Comparison of ENCODE assay signal across 1 cellular context in genomic region chr17:30116661-30117547, GRCh38.
TF ChIP-seq lines count a peak whose summit lies in the region.

Gene NSRP1 (plus strand): TSS chr17:30116816. CDS start chr17:30116844, 28 bp downstream.

TF ChIP-seq in H1, 55 proteins besides CTCF, POLR2A, EP300 and RAD21:
- TF ChIP-seq POU5F1 (IDR thresholded peaks at IDR 0.05; ENCODE audit: low read depth, low read length): no peak
- TF ChIP-seq USF2 (IDR thresholded peaks at IDR 0.05; ENCODE audit: low read length): no peak
- TF ChIP-seq EGR1 (IDR thresholded peaks at IDR 0.05; ENCODE audit: borderline replicate concordance, low read depth, low read length): no peak
- peak; percentile 97 for TF ChIP-seq PHF8 (conservative IDR thresholded peaks at IDR 0.05; ENCODE audit: low read depth, low read length)
- no peak for TF ChIP-seq SAP30 (IDR thresholded peaks at IDR 0.05; ENCODE audit: insufficient read depth, insufficient replicate concordance, low read length)
- peak; percentile 79 for TF ChIP-seq MAX (IDR thresholded peaks at IDR 0.05)
- no peak for TF ChIP-seq CTBP2 (IDR thresholded peaks at IDR 0.05; ENCODE audit: borderline replicate concordance, insufficient read depth, insufficient read length, low read length)
- no peak for TF ChIP-seq TCF12 (IDR thresholded peaks at IDR 0.05; ENCODE audit: low read depth, low read length)
- TF ChIP-seq TBP (IDR thresholded peaks at IDR 0.05; ENCODE audit: low read depth, low read length): peak; percentile 95
- no peak for TF ChIP-seq BCL11A (IDR thresholded peaks at IDR 0.05; ENCODE audit: low read depth in 2 of 2, low read length in 2 of 2)
- no peak for TF ChIP-seq CBX8 (IDR thresholded peaks at IDR 0.05; ENCODE audit: borderline replicate concordance, low read depth, low read length)
- no peak for TF ChIP-seq SIX5 (IDR thresholded peaks at IDR 0.05; ENCODE audit: low read depth, low read length)
- no peak for TF ChIP-seq RFX5 (IDR thresholded peaks at IDR 0.05; ENCODE audit: borderline replicate concordance, low read depth, low read length)
- peak; percentile 88; the same call in 1 of the 2 replicates for TF ChIP-seq SP4 (IDR thresholded peaks at IDR 0.05; ENCODE audit: low read length)
- no peak for TF ChIP-seq CBX5 (IDR thresholded peaks at IDR 0.05; ENCODE audit: low read depth, low read length)
- TF ChIP-seq BACH1 (IDR thresholded peaks at IDR 0.05; ENCODE audit: low read length): no peak
- TF ChIP-seq HDAC2 (IDR thresholded peaks at IDR 0.05; ENCODE audit: borderline replicate concordance in 1 of 2, low read depth in 2 of 2, low read length in 2 of 2): no peak
- TF ChIP-seq NRF1 (IDR thresholded peaks at IDR 0.05; ENCODE audit: low read depth, low read length): no peak; the same call in 1 of the 2 replicates
- no peak for TF ChIP-seq TEAD4 (IDR thresholded peaks at IDR 0.05; ENCODE audit: low read depth, low read length)
- no peak for TF ChIP-seq EZH2 (IDR thresholded peaks at IDR 0.05; ENCODE audit: low read depth, low read length, severe bottlenecking)
- TF ChIP-seq SP2 (IDR thresholded peaks at IDR 0.05; ENCODE audit: low read length): no peak
- peak; percentile 80; the same call in 1 of the 2 replicates for TF ChIP-seq ATF2 (IDR thresholded peaks at IDR 0.05; ENCODE audit: low read length)
- peak; percentile 98 for TF ChIP-seq TAF7 (optimal IDR thresholded peaks at IDR 0.05; ENCODE audit: borderline replicate concordance, low read depth, low read length)
- peak; percentile 63; the same call in 1 of the 2 replicates for TF ChIP-seq KDM5A (IDR thresholded peaks at IDR 0.05; ENCODE audit: low read length)
- TF ChIP-seq GABPA (IDR thresholded peaks at IDR 0.05; ENCODE audit: borderline replicate concordance, insufficient read depth, low read length): no peak
- no peak for TF ChIP-seq HDAC6 (IDR thresholded peaks at IDR 0.05; ENCODE audit: low read depth, low read length)
- no peak for TF ChIP-seq E2F6 (IDR thresholded peaks at IDR 0.05)
- TF ChIP-seq JUN (IDR thresholded peaks at IDR 0.05; ENCODE audit: low read depth, low read length): no peak
- peak; percentile 59; the same call in 1 of the 2 replicates for TF ChIP-seq JUND (IDR thresholded peaks at IDR 0.05; ENCODE audit: low read length)
- no peak for TF ChIP-seq MAFK (IDR thresholded peaks at IDR 0.05; ENCODE audit: low read depth, low read length)
- TF ChIP-seq POLR2AphosphoS5 (IDR thresholded peaks at IDR 0.05; ENCODE audit: low read depth, low read length): peak; percentile 100
- TF ChIP-seq CREB1 (IDR thresholded peaks at IDR 0.05): peak; percentile 94
- peak; percentile 37 for TF ChIP-seq GTF2F1 (IDR thresholded peaks at IDR 0.05; ENCODE audit: borderline replicate concordance, low read depth, low read length)
- peak; percentile 98 for TF ChIP-seq YY1 (IDR thresholded peaks at IDR 0.05; ENCODE audit: low read depth, low read length)
- TF ChIP-seq SIN3A (conservative IDR thresholded peaks at IDR 0.05 in 1 of 2, IDR thresholded peaks at IDR 0.05 in 1 of 2; ENCODE audit: low read depth in 1 of 2, low read length in 2 of 2): no peak; a peak in 1 of 4 replicates
- TF ChIP-seq TAF1 (IDR thresholded peaks at IDR 0.05; ENCODE audit: low read depth, low read length): peak; percentile 100
- TF ChIP-seq BRCA1 (IDR thresholded peaks at IDR 0.05; ENCODE audit: low read depth, low read length): peak; percentile 71
- peak; percentile 44 for TF ChIP-seq KDM4A (IDR thresholded peaks at IDR 0.05; ENCODE audit: low read depth, low read length, severe bottlenecking)
- peak; percentile 93 for TF ChIP-seq CHD2 (IDR thresholded peaks at IDR 0.05; ENCODE audit: low read length)
- peak; percentile 75; the same call in 1 of the 2 replicates for TF ChIP-seq RBBP5 (IDR thresholded peaks at IDR 0.05; ENCODE audit: borderline replicate concordance, low read depth, low read length)
- TF ChIP-seq SIRT6 (IDR thresholded peaks at IDR 0.05; ENCODE audit: low read length): no peak
- peak; percentile 49; the same call in 1 of the 2 replicates for TF ChIP-seq CHD1 (IDR thresholded peaks at IDR 0.05; ENCODE audit: low read depth, low read length)
- TF ChIP-seq ASH2L (IDR thresholded peaks at IDR 0.05; ENCODE audit: low read length): peak; percentile 83
- TF ChIP-seq KDM1A (IDR thresholded peaks at IDR 0.05; ENCODE audit: borderline replicate concordance, low read length): no peak
- TF ChIP-seq ZNF274 (IDR thresholded peaks at IDR 0.05; ENCODE audit: borderline replicate concordance, extremely low read depth, low read length): no peak
- no peak for TF ChIP-seq CHD7 (IDR thresholded peaks at IDR 0.05; ENCODE audit: insufficient replicate concordance, low read length)
